Comparison of ENCODE assay signal across 21 cellular contexts in genomic region chr4:144902614-144903013, GRCh38.
DNase-seq lines count a peak whose midpoint lies in the region; ATAC-seq, FAIRE-seq and TF ChIP-seq lines count a peak whose summit lies in the region.
"Had no signal": no experiment of that assay in that cellular context is flagged by ENCODE, and none has a peak within 500 bp of the region (broad histone marks: within the 10 kb centered on the region; RNA-seq: fewer than 3 reads in every experiment).

No MANE protein-coding gene starts in this region.

- no peak for TF ChIP-seq POLR2A in GM12878 (IDR thresholded peaks at IDR 0.05; ENCODE audit: low read depth, low read length)

- DNase-seq in GM12878 (ENCODE audit: low read depth, low spot score) (no peak), NCI-H1092 treated with DMSO at 0.1 percent for 48 hours (lab: John Stamatoyannopoulos, UW) (no peak), middle frontal gyrus (ENCODE audit: extremely low spot score, low spot score) (no peak)
- DNase-seq in activated CD4-positive, alpha-beta T cell treated with anti-CD3 and anti-CD28 coated beads for 36 hours, result no peak
- DNase-seq in activated CD4-positive, alpha-beta T cell treated with anti-CD3 and anti-CD28 coated beads, Interleukin-2, amount 50 U/mL, for 1 hour, result no peak
- DNase-seq: activated naive CD8-positive, alpha-beta T cell treated with anti-CD3 and anti-CD28 coated beads, Interleukin-2, amount 50 U/mL, for 24 hours; activated T-cell treated with anti-CD3 and anti-CD28 coated beads, Interleukin-2, amount 50 U/mL, for 72 hours; BE2C; central memory CD4-positive, alpha-beta T cell; endodermal cell; GOT3; NCI-H1436; NCI-H345; right lobe of liver; stimulated activated CD4-positive, alpha-beta T cell treated with anti-CD3 and anti-CD28 coated beads, Interleukin-2, amount 100 ng/mL, for 24 hours; T1000 had no signal

- H3K4me2 ChIP-seq in GM12878 (ENCODE audit: control insufficient read depth, insufficient read depth), result peak overlapping the region; percentile 35
- H3K4me2 ChIP-seq: KMS-11 had no signal

- no peak for FAIRE-seq in GM12878 (lab: Jason Lieb, UNC)

- no peak for TF ChIP-seq CTCF in GM12878 (IDR thresholded peaks at IDR 0.05 in 2 of 3, conservative IDR thresholded peaks at IDR 0.05 in 1 of 3; ENCODE audit: control insufficient read depth in 2 of 3, extremely low read depth in 1 of 3, insufficient read depth in 1 of 3, low read depth in 3 of 3, low read length in 3 of 3)

- peaks cover 4% of the 10 kb centered on the region for H3K27me3 Mint-ChIP-seq in activated CD4-positive, alpha-beta T cell treated with anti-CD3 and anti-CD28 coated beads for 36 hours
- H3K27me3 Mint-ChIP-seq: activated naive CD8-positive, alpha-beta T cell treated with anti-CD3 and anti-CD28 coated beads, Interleukin-2, amount 50 U/mL, for 24 hours had no signal

- intact Hi-C loops in GM12878 (cut with micrococcal nuclease; ENCODE audit: unreplicated experiment), result no loop called here
- intact Hi-C loops in activated CD4-positive, alpha-beta T cell treated with anti-CD3 and anti-CD28 coated beads for 36 hours (cut with DNase I, micrococcal nuclease), result no loop called here

- in situ Hi-C loops in GM12878 (cut with MboI), result no loop called here

- no peak for TF ChIP-seq RAD21 in GM12878 (IDR thresholded peaks at IDR 0.05; ENCODE audit: insufficient read depth, low read depth, low read length)

- TF ChIP-seq EP300 in GM12878 (IDR thresholded peaks at IDR 0.05; ENCODE audit: borderline replicate concordance in 1 of 2, control insufficient read depth in 1 of 2, low read depth in 2 of 2, low read length in 2 of 2), result no peak

- H3K27me3 ChIP-seq in GM12878 (replicated peaks in 1 of 2; ENCODE audit: control insufficient read depth in 2 of 2, insufficient read depth in 2 of 2, low read length in 1 of 2), result no peaks in the 10 kb centered on the region
- H3K27me3 ChIP-seq: BE2C, right lobe of liver, SJSA1 had no signal

- H3K79me2 ChIP-seq in GM12878 (ENCODE audit: control insufficient read depth, insufficient read depth, low read length), result no peaks in the 10 kb centered on the region

- H2AFZ ChIP-seq in GM12878 (ENCODE audit: control insufficient read depth, low read depth, low read length), result peak overlapping the region; percentile 52

- no peak overlapping the region for H3K27ac Mint-ChIP-seq in activated CD4-positive, alpha-beta T cell treated with anti-CD3 and anti-CD28 coated beads for 36 hours
- H3K27ac Mint-ChIP-seq: activated naive CD8-positive, alpha-beta T cell treated with anti-CD3 and anti-CD28 coated beads, Interleukin-2, amount 50 U/mL, for 24 hours; activated T-cell treated with anti-CD3 and anti-CD28 coated beads, Interleukin-2, amount 50 U/mL, for 72 hours; endodermal cell had no signal

- H3K4me1 Mint-ChIP-seq in activated CD4-positive, alpha-beta T cell treated with anti-CD3 and anti-CD28 coated beads for 36 hours, result no peaks in the 10 kb centered on the region
- H3K4me1 Mint-ChIP-seq: activated naive CD8-positive, alpha-beta T cell treated with anti-CD3 and anti-CD28 coated beads, Interleukin-2, amount 50 U/mL, for 24 hours; endodermal cell had no signal

- H3K9me3 ChIP-seq in GM12878 (replicated peaks; ENCODE audit: control insufficient read depth, insufficient read depth, low read length), result no peaks in the 10 kb centered on the region; the same call in 2 of the 3 replicates
- H3K9me3 ChIP-seq: BE2C, right lobe of liver, SJSA1 had no signal

- SMC1A ChIA-PET in GM12878 (lab: Charles Lee; ENCODE audit: uncharacterized antibody, unreplicated experiment), result interaction anchor here (0.7 to 6.3 kb wide), 14 partner anchors 9 to 156 kb away, joined by 3 to 35 read pairs (median 5); no protein-coding TSS in a partner anchor

- BruUV-seq in GM12878 (replicated peaks; lab: Mats Ljungman, UMichigan), result no TSS peak

- no peak overlapping the region for H3K4me3 Mint-ChIP-seq in activated CD4-positive, alpha-beta T cell treated with anti-CD3 and anti-CD28 coated beads for 36 hours
- H3K4me3 Mint-ChIP-seq: activated naive CD8-positive, alpha-beta T cell treated with anti-CD3 and anti-CD28 coated beads, Interleukin-2, amount 50 U/mL, for 24 hours; activated T-cell treated with anti-CD3 and anti-CD28 coated beads, Interleukin-2, amount 50 U/mL, for 72 hours; endodermal cell had no signal

- ATAC-seq in GM18867 (IDR thresholded peaks at IDR 0.05; ENCODE audit: unreplicated experiment) (peak; percentile 72), GM21529 (IDR thresholded peaks at IDR 0.05; ENCODE audit: unreplicated experiment) (peak; percentile 59), HG03103 (IDR thresholded peaks at IDR 0.05; ENCODE audit: low read depth, unreplicated experiment) (peak; percentile 43), GM12878 (peak; percentile 72)
- no peak for ATAC-seq in activated CD4-positive, alpha-beta T cell treated with anti-CD3 and anti-CD28 coated beads for 36 hours
- ATAC-seq: activated naive CD8-positive, alpha-beta T cell treated with anti-CD3 and anti-CD28 coated beads, Interleukin-2, amount 50 U/mL, for 24 hours; activated T-cell treated with anti-CD3 and anti-CD28 coated beads, Interleukin-2, amount 50 U/mL, for 72 hours; right lobe of liver had no signal

- no peaks in the 10 kb centered on the region for H4K20me1 ChIP-seq in GM12878 (ENCODE audit: control insufficient read depth, insufficient read depth)

- CTCF ChIA-PET in GM12878 (lab: Yijun Ruan, JAX), result interaction anchor here (0.6 to 3.1 kb wide), 7 partner anchors 11 to 279 kb away, joined by 3 to 16 read pairs (median 4); no protein-coding TSS in a partner anchor
- CTCF ChIA-PET in activated CD4-positive, alpha-beta T cell treated with anti-CD3 and anti-CD28 coated beads for 36 hours (lab: Charles Lee), result interaction anchor here (0.5 to 1.0 kb wide), 5 partner anchors 21 to 465 kb away, joined by 3 read pairs; no protein-coding TSS in a partner anchor

- no peak overlapping the region for H3K4me3 ChIP-seq in GM12878
- H3K4me3 ChIP-seq: right lobe of liver, SJSA1 had no signal

- RAD21 ChIA-PET in GM12878 (lab: Charles Lee; ENCODE audit: unreplicated experiment), result interaction anchor here (0.7 to 3.3 kb wide), 15 partner anchors 9 to 157 kb away, joined by 3 to 20 read pairs (median 4); no protein-coding TSS in a partner anchor

- WGBS in GM12878 (ENCODE audit: insufficient coverage, insufficient replicate concordance, low lambda C conversion rate, missing lambda C conversion rate), result 0% methylated on average over 1 of the region's 1 CpG

- peaks cover 18% of the 10 kb centered on the region for H3K4me1 ChIP-seq in GM12878 (ENCODE audit: control insufficient read depth, insufficient read depth, low read length)
- H3K4me1 ChIP-seq: BE2C, right lobe of liver had no signal

- no peak overlapping the region for H3K27ac ChIP-seq in GM12878 (ENCODE audit: control insufficient read depth, insufficient read depth)
- H3K27ac ChIP-seq: KMS-11, right lobe of liver, SJSA1 had no signal

- POLR2A ChIA-PET in GM12878 (lab: Charles Lee), result interaction anchor here (0.6 to 1.3 kb wide), 7 partner anchors 11 to 710 kb away, joined by 3 to 8 read pairs (median 4); no protein-coding TSS in a partner anchor
- POLR2A ChIA-PET in activated CD4-positive, alpha-beta T cell treated with anti-CD3 and anti-CD28 coated beads for 36 hours (lab: Charles Lee), result no interaction called here

- H3K36me3 ChIP-seq in GM12878 (ENCODE audit: control insufficient read depth in 2 of 2, insufficient read depth in 2 of 2, low read length in 1 of 2), result no peaks in the 10 kb centered on the region
- H3K36me3 ChIP-seq: BE2C, right lobe of liver, SJSA1 had no signal

- no peaks in the 10 kb centered on the region for H3K36me3 Mint-ChIP-seq in activated CD4-positive, alpha-beta T cell treated with anti-CD3 and anti-CD28 coated beads for 36 hours (ENCODE audit: low read depth)

- H3K9me3 Mint-ChIP-seq in activated CD4-positive, alpha-beta T cell treated with anti-CD3 and anti-CD28 coated beads for 36 hours (ENCODE audit: low read depth), result no peaks in the 10 kb centered on the region
- H3K9me3 Mint-ChIP-seq: activated T-cell treated with anti-CD3 and anti-CD28 coated beads, Interleukin-2, amount 50 U/mL, for 72 hours had no signal

- no peak overlapping the region for H3K9ac ChIP-seq in GM12878 (ENCODE audit: control insufficient read depth, insufficient read depth, low read length)
- H3K9ac ChIP-seq: KMS-11 had no signal

TF ChIP-seq in GM12878, 131 proteins besides CTCF, POLR2A, EP300 and RAD21:
- TF ChIP-seq MTA3 (IDR thresholded peaks at IDR 0.05; ENCODE audit: borderline replicate concordance, low read length), result no peak
- no peak for TF ChIP-seq HDAC6 (IDR thresholded peaks at IDR 0.05; ENCODE audit: unreplicated experiment)
- TF ChIP-seq RCOR1 (conservative IDR thresholded peaks at IDR 0.05; ENCODE audit: low read depth, low read length), result no peak
- TF ChIP-seq BRCA1 (IDR thresholded peaks at IDR 0.05; ENCODE audit: low read depth, low read length), result no peak
- no peak for TF ChIP-seq BACH1 (IDR thresholded peaks at IDR 0.05; ENCODE audit: borderline replicate concordance)
- TF ChIP-seq SREBF2 (IDR thresholded peaks at IDR 0.05; ENCODE audit: low read length), result no peak
- TF ChIP-seq ZNF207 (IDR thresholded peaks at IDR 0.05; ENCODE audit: borderline replicate concordance), result no peak
